ENCODE assay signal across 24 cellular contexts in the genomic region with DNA sequence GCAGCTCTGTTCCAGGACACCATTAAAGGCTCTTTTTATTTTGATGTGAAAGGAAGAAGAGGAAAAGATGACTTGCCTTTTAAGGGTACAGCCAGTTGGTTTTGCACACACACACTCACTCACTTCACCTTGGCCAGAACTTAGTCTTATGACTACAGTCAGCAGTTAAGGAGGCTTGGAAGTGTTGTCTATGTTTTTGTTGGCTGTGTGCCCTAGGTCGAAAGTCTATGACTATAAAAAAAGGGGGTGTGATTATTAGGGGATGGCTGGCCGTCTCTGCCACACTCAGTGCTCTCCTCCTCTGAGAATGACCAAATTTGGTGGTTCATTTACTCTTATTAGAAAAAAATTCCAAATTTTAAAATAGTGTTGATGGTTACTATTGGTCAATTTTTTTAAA.
A peak's percentile ranks its signal among the peaks of the same experiment; 100 is the strongest.
DNase-seq lines count a peak whose midpoint lies in the region; ATAC-seq and TF ChIP-seq lines count a peak whose summit lies in the region.
"Had no signal": no experiment of that assay in that cellular context is flagged by ENCODE, and none has a peak within 500 bp of the region (broad histone marks: within the 10 kb centered on the region; RNA-seq: fewer than 3 reads in every experiment).

No MANE protein-coding gene starts in this region.

- H3K4me1 Mint-ChIP-seq in Calu3 (ENCODE audit: low read depth, unreplicated experiment), result peaks cover 9% of the 10 kb centered on the region
- no peaks in the 10 kb centered on the region for H3K4me1 Mint-ChIP-seq in HFFc6 (ENCODE audit: low read depth)
- H3K4me1 Mint-ChIP-seq: CD4-positive, alpha-beta memory T cell; memory B cell; T-helper 17 cell had no signal

- H3K4me1 ChIP-seq in body of pancreas, result peaks cover 6% of the 10 kb centered on the region
- H3K4me1 ChIP-seq: heart left ventricle, SJSA1, tibial artery had no signal

- CTCF ChIA-PET in Calu3 (lab: Charles Lee), result no interaction called here

- WGBS in body of pancreas, 2 donors, result 4 to 13% methylated on average over 2 of the region's 2 CpGs

- no peaks in the 10 kb centered on the region for H3K9me3 Mint-ChIP-seq in Calu3 (ENCODE audit: low read depth, unreplicated experiment)
- peaks cover 24% of the 10 kb centered on the region for H3K9me3 Mint-ChIP-seq in HFFc6
- H3K9me3 Mint-ChIP-seq: memory B cell had no signal

- no peak overlapping the region for H3K27ac Mint-ChIP-seq in Calu3 (ENCODE audit: unreplicated experiment)
- H3K27ac Mint-ChIP-seq in HFFc6, result no peak overlapping the region
- H3K27ac Mint-ChIP-seq: CD4-positive, alpha-beta memory T cell; memory B cell; natural killer cell treated with Interleukin-12 subunit alpha and Interleukin-12 subunit beta and Interleukin-15 and Interleukin-18, amount 100 ng/mL, for 72 hours; T-helper 17 cell had no signal

- H3K9me3 ChIP-seq in body of pancreas, result no peaks in the 10 kb centered on the region
- H3K9me3 ChIP-seq: heart left ventricle, SJSA1, tibial artery had no signal

- H3K36me3 Mint-ChIP-seq in Calu3 (ENCODE audit: insufficient read depth, unreplicated experiment) (no peaks in the 10 kb centered on the region), HFFc6 (ENCODE audit: low read depth) (no peaks in the 10 kb centered on the region; the same call in 1 of the 2 replicates)
- H3K36me3 Mint-ChIP-seq: CD4-positive, alpha-beta memory T cell; memory B cell; natural killer cell treated with Interleukin-12 subunit alpha and Interleukin-12 subunit beta and Interleukin-15 and Interleukin-18, amount 100 ng/mL, for 72 hours had no signal

- peaks cover 23% of the 10 kb centered on the region for H3K27me3 Mint-ChIP-seq in Calu3 (ENCODE audit: unreplicated experiment)
- peaks cover 1% of the 10 kb centered on the region; the same call in 1 of the 2 replicates for H3K27me3 Mint-ChIP-seq in HFFc6 (ENCODE audit: insufficient read depth)

- intact Hi-C loops in Calu3 (cut with micrococcal nuclease; ENCODE audit: unreplicated experiment) (no loop called here), body of pancreas (cut with DNase I) (no loop called here)

- ATAC-seq in body of pancreas, result peak; percentile 69
- no peak for ATAC-seq in GM21737 (IDR thresholded peaks at IDR 0.05; ENCODE audit: unreplicated experiment)
- ATAC-seq: heart left ventricle; HepG2; natural killer cell treated with Interleukin-12 subunit alpha and Interleukin-12 subunit beta and Interleukin-15 and Interleukin-18, amount 100 ng/mL, for 72 hours; T-helper 17 cell had no signal

- H3K4me3 Mint-ChIP-seq in Calu3 (ENCODE audit: low read depth, unreplicated experiment) (no peak overlapping the region), HFFc6 (no peak overlapping the region)
- H3K4me3 Mint-ChIP-seq: CD4-positive, alpha-beta memory T cell; memory B cell; natural killer cell treated with Interleukin-12 subunit alpha and Interleukin-12 subunit beta and Interleukin-15 and Interleukin-18, amount 100 ng/mL, for 72 hours; T-helper 17 cell had no signal

- TF ChIP-seq CTCF in Calu3 (IDR thresholded peaks at IDR 0.05; ENCODE audit: unreplicated experiment) (no peak), body of pancreas (IDR thresholded peaks at IDR 0.05) (no peak), HFFc6 (IDR thresholded peaks at IDR 0.05) (no peak)

- no peak overlapping the region for H3K27ac ChIP-seq in body of pancreas
- H3K27ac ChIP-seq: GM23248, heart left ventricle, SJSA1, tibial artery, VCaP had no signal

- H3K36me3 ChIP-seq in body of pancreas (replicated peaks in 1 of 2; ENCODE audit: insufficient read depth in 1 of 2, low read depth in 2 of 2), result no peaks in the 10 kb centered on the region
- H3K36me3 ChIP-seq: heart left ventricle, SJSA1, tibial artery had no signal

- H3K4me3 ChIP-seq in body of pancreas, result no peak overlapping the region
- H3K4me3 ChIP-seq: GM23248, heart left ventricle, SJSA1, tibial artery had no signal

- no peaks in the 10 kb centered on the region for H3K27me3 ChIP-seq in body of pancreas
- H3K27me3 ChIP-seq: SJSA1, tibial artery had no signal

- BruUV-seq in Calu3 (replicated peaks; lab: Mats Ljungman, UMichigan), result no TSS peak

- TF ChIP-seq POLR2A in body of pancreas (IDR thresholded peaks at IDR 0.05), result no peak

- DNase-seq in Calu3 (peak; percentile 33), HT-29 (ENCODE audit: low spot score) (peak; percentile 51), body of pancreas (peak; percentile 45 to 60 (median 56)), left kidney (ENCODE audit: low read depth, low spot score) (peak; percentile 8), NCI-H1417 treated with DMSO at 0.1 percent for 48 hours (lab: John Stamatoyannopoulos, UW) (no peak), inferior parietal cortex (ENCODE audit: extremely low spot score) (no peak), HFFc6 (no peak)
- DNase-seq: activated gamma-delta T cell treated with Interleukin-2 at 50 U/mL for 16 hours; CD4-positive, alpha-beta memory T cell; DND-41; GM23248; heart left ventricle; MM.1S; NCI-H2081; NCI-H748 treated with DMSO at 0.1 percent for 48 hours; stimulated activated naive CD4-positive, alpha-beta T cell; T-helper 17 cell; tibial artery had no signal

Comparison
In these comparisons a context has a peak if more than half of its experiments do, and no peak if none do; other contexts are left out.
1. DNase-seq: peak in Calu3 (single experiment), HT-29 (single experiment), body of pancreas (4 of 4) and left kidney (single experiment); none in NCI-H1417 treated with DMSO at 0.1 percent for 48 hours (single experiment), inferior parietal cortex (single experiment) and HFFc6 (single experiment).